ENCODE assay signal across 17 cellular contexts in genomic region chr1:38616846-38617245, GRCh38.
DNase-seq lines count a peak whose midpoint lies in the region; TF ChIP-seq lines count a peak whose summit lies in the region.
"Had no signal": no experiment of that assay in that cellular context is flagged by ENCODE, and none has a peak within 500 bp of the region (broad histone marks: within the 10 kb centered on the region; RNA-seq: fewer than 3 reads in every experiment).

No MANE protein-coding gene starts in this region.

- H3K4me3 Mint-ChIP-seq in nephron progenitor cell: no peak overlapping the region
- H3K4me3 Mint-ChIP-seq: CD14-positive monocyte; CD4-positive, alpha-beta memory T cell; GM23338 had no signal

- no peak overlapping the region for H3K27ac ChIP-seq in BLaER1 treated with 17β-estradiol and CSF1 and Interleukin-3, amounts not matched to agents 10 nM and 100 nM
- 0 out of 2 replicates have a peak overlapping the region, but pooled peaks have one; percentile 2 for H3K27ac ChIP-seq in WERI-Rb-1
- H3K27ac ChIP-seq: HL-60 had no signal

- H3K4me2 ChIP-seq in BLaER1 treated with 17β-estradiol and CSF1 and Interleukin-3, amounts not matched to agents 10 nM and 100 nM: peak overlapping the region in 9 of 11 experiments; percentile 9 to 73 (median 61); a peak in 17 of 22 replicates
- H3K4me2 ChIP-seq: GM23338 had no signal

- peaks cover 11 to 61% (median 48%) of the 10 kb centered on the region in 10 experiments for H3K4me1 ChIP-seq in BLaER1 treated with 17β-estradiol and CSF1 and Interleukin-3, amounts not matched to agents 10 nM and 100 nM

- H3K9ac ChIP-seq in BLaER1 treated with 17β-estradiol and CSF1 and Interleukin-3, amounts not matched to agents 10 nM and 100 nM: no peak overlapping the region

- H4K20me1 ChIP-seq in BLaER1 treated with 17β-estradiol and CSF1 and Interleukin-3, amounts not matched to agents 10 nM and 100 nM: no peaks in the 10 kb centered on the region; a peak in 1 of 22 replicates

- peak overlapping the region; percentile 51 for H3K27ac Mint-ChIP-seq in nephron progenitor cell
- H3K27ac Mint-ChIP-seq: CD14-positive monocyte; CD4-positive, alpha-beta memory T cell; GM23338 had no signal

- DNase-seq in WERI-Rb-1 (no peak), nephron progenitor cell (peak; percentile 46), NCI-H2081 treated with DMSO at 0.1 percent for 48 hours (lab: John Stamatoyannopoulos, UW) (no peak), NCI-H345 treated with DMSO at 0.1 percent for 48 hours (lab: John Stamatoyannopoulos, UW; ENCODE audit: unreplicated experiment) (no peak)
- no peak for DNase-seq in stimulated activated CD4-positive, alpha-beta T cell treated with anti-CD3 and anti-CD28 coated beads, Interleukin-2, amount 100 ng/mL, for 48 hours
- DNase-seq: ACHN; BE2C; CD4-positive, alpha-beta memory T cell; DMS153; DMS79; GDM1; HCEC 1CT; IMR-90 had no signal

- H3K4me3 ChIP-seq in BLaER1 treated with 17β-estradiol and CSF1 and Interleukin-3, amounts not matched to agents 10 nM and 100 nM: no peak overlapping the region
- no peak overlapping the region for H3K4me3 ChIP-seq in WERI-Rb-1 (ENCODE audit: low read depth, low read length)
- H3K4me3 ChIP-seq: GM23338 had no signal

- H3K36me3 Mint-ChIP-seq in nephron progenitor cell (ENCODE audit: low read depth): no peaks in the 10 kb centered on the region
- H3K36me3 Mint-ChIP-seq: CD14-positive monocyte; CD4-positive, alpha-beta memory T cell had no signal

- no peaks in the 10 kb centered on the region for H3K9me3 Mint-ChIP-seq in nephron progenitor cell

- H3K36me3 ChIP-seq in BLaER1 treated with 17β-estradiol and CSF1 and Interleukin-3, amounts not matched to agents 10 nM and 100 nM: no peaks in the 10 kb centered on the region
- no peaks in the 10 kb centered on the region for H3K36me3 ChIP-seq in WERI-Rb-1
- H3K36me3 ChIP-seq: BE2C had no signal

- no peaks in the 10 kb centered on the region for H3K27me3 ChIP-seq in BLaER1 treated with 17β-estradiol and CSF1 and Interleukin-3, amounts not matched to agents 10 nM and 100 nM
- no peaks in the 10 kb centered on the region for H3K27me3 ChIP-seq in WERI-Rb-1 (ENCODE audit: insufficient read depth, low read depth, severe bottlenecking)
- H3K27me3 ChIP-seq: BE2C had no signal

- peaks cover 70% of the 10 kb centered on the region for H3K4me1 Mint-ChIP-seq in nephron progenitor cell
- H3K4me1 Mint-ChIP-seq: CD14-positive monocyte; CD4-positive, alpha-beta memory T cell; GM23338 had no signal

- peaks cover 0 to 7% (median 0%) of the 10 kb centered on the region in 11 experiments; a peak in 6 of 22 replicates for H3K9me3 ChIP-seq in BLaER1 treated with 17β-estradiol and CSF1 and Interleukin-3, amounts not matched to agents 10 nM and 100 nM (replicated peaks in 1 of 11)
- peaks cover 4% of the 10 kb centered on the region for H3K9me3 ChIP-seq in WERI-Rb-1 (ENCODE audit: severe bottlenecking)
- H3K9me3 ChIP-seq: BE2C had no signal

- TF ChIP-seq CTCF in WERI-Rb-1 (IDR thresholded peaks at IDR 0.05; ENCODE audit: low read depth, low read length): no peak
- TF ChIP-seq CTCF in nephron progenitor cell (IDR thresholded peaks at IDR 0.05): no peak

- peaks cover 9% of the 10 kb centered on the region for H3K27me3 Mint-ChIP-seq in nephron progenitor cell (ENCODE audit: low read depth, poor library complexity)
